Comparison of ENCODE assay signal across 8 cellular contexts in the genomic region with DNA sequence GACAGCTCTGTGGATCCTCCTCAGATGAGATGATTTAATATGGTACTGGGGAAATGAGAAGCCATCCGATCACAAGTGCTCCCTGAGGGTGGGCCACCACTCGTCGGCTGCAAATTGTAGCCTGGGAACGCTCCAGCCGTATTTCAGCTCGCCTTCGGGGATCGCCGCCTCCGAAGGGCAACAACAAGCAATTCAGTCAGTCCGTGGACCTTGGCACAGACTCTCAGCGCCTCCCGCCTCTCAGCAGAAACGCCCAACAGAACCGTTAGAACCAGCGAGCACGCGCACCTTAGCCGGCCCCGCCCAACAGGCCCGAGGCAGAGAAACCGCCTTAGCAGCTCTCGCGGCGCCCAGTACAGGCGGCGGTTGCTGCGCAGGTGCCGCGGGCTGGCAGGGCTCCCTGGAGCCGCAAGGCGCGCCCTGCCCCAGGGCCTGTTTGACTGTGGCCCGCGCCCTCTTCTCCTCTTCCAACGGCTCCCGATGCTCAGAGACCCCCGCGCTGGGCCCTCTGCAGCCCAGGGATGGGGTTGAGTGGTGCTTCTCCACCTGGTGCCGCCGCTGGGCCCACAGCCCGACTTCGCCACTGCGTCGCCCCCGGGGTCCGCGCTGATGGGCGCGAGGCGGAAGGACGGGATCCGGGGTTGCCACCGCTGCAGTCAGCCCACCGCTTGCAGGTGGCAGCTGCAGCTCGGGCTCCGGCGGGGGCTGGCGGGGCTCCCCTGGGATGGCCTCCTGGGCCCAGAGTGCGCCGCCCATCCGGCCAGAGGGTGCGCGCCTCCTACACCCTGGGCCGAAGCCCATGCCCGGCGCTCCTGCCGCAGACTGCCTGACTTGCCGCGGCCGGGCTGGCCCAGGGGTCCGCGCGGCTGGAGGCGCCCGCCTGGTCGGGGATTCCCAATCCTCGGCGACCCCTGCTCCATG.
DNase-seq lines count a peak whose midpoint lies in the region; ATAC-seq and TF ChIP-seq lines count a peak whose summit lies in the region.
"Not testable (repeated sequence)": the region's sequence is repeated elsewhere in the genome, so short reads cannot be mapped to it uniquely, and the experiment has no call there.

No MANE protein-coding gene starts in this region.

- ATAC-seq in effector memory CD8-positive, alpha-beta T cell (replicated peaks): peak; percentile 58

- not testable (repeated sequence) for H3K4me1 ChIP-seq in OCI-LY3 (ENCODE audit: low read length)
- peaks cover 0 to 15% (median 8%) of the 10 kb centered on the region in 4 donors for H3K4me1 ChIP-seq in transverse colon

- in situ Hi-C loops in G401 (cut with HindIII; ENCODE audit: low sequenced_read_pairs); transverse colon (cut with MboI; ENCODE audit: low pct_ligation_motif_present in 1 of 4, low pct_unique_long_range_greater_than_20kb in 1 of 4, low sequenced_read_pairs in 3 of 4): not testable (repeated sequence)

- intact Hi-C loops in activated T-helper 1 cell treated with anti-CD3 and anti-CD28 coated beads, Interleukin-12 subunit alpha, Interleukin-12 subunit beta, Interleukin-2, Interleukin-4 antibody, amounts not matched to agents 30 ng/mL and 10 ng/mL and 1 ng/mL, durations not matched to agents 14 hours and 24 hours and 36 hours (cut with micrococcal nuclease); transverse colon (cut with DNase I; ENCODE audit: low total_unique reads): not testable (repeated sequence)

- H3K9me3 ChIP-seq in OCI-LY3 (ENCODE audit: insufficient read depth, low read length); transverse colon: not testable (repeated sequence)

- 0 out of 2 replicates have a peak overlapping the region, but pooled peaks have one; percentile 21 for H3K27ac ChIP-seq in OCI-LY3 (ENCODE audit: low read length)
- peak overlapping the region in 2 of 4 donors; percentile 2 to 36 for H3K27ac ChIP-seq in transverse colon

- H3K4me3 Mint-ChIP-seq in activated T-helper 1 cell treated with anti-CD3 and anti-CD28 coated beads, Interleukin-12 subunit alpha, Interleukin-12 subunit beta, Interleukin-2, Interleukin-4 antibody, amounts not matched to agents 30 ng/mL and 10 ng/mL and 1 ng/mL, durations not matched to agents 14 hours and 24 hours and 36 hours: peak overlapping the region; percentile 78
- H3K4me3 Mint-ChIP-seq in effector memory CD8-positive, alpha-beta T cell: peak overlapping the region; percentile 56 to 69

- H3K36me3 ChIP-seq in OCI-LY3 (replicated peaks; ENCODE audit: low read depth, low read length); transverse colon: not testable (repeated sequence)

- H3K9ac ChIP-seq in OCI-LY3 (ENCODE audit: low read length): peak overlapping the region; percentile 74

- not testable (repeated sequence) for H3K4me3 ChIP-seq in NB4 (ENCODE audit: low read depth, low read length)
- H3K4me3 ChIP-seq in OCI-LY3 (ENCODE audit: low read length) (peak overlapping the region; percentile 87), retinal pigment epithelial cell (ENCODE audit: low read length) (peak overlapping the region; percentile 37), transverse colon (peak overlapping the region in 2 of 4 donors; percentile 29 to 46)

- peak overlapping the region; percentile 58 for H3K27ac Mint-ChIP-seq in activated T-helper 1 cell treated with anti-CD3 and anti-CD28 coated beads, Interleukin-12 subunit alpha, Interleukin-12 subunit beta, Interleukin-2, Interleukin-4 antibody, amounts not matched to agents 30 ng/mL and 10 ng/mL and 1 ng/mL, durations not matched to agents 14 hours and 24 hours and 36 hours
- H3K27ac Mint-ChIP-seq in effector memory CD8-positive, alpha-beta T cell: not testable (repeated sequence)

- not testable (repeated sequence) for H3K79me2 ChIP-seq in OCI-LY3 (ENCODE audit: low read length)

- TF ChIP-seq EP300 in transverse colon (IDR thresholded peaks at IDR 0.05; ENCODE audit: low read depth): not testable (repeated sequence)

- H3K4me2 ChIP-seq in OCI-LY3 (ENCODE audit: low read length): peak overlapping the region; percentile 99

- H3K4me1 Mint-ChIP-seq in activated T-helper 1 cell treated with anti-CD3 and anti-CD28 coated beads, Interleukin-12 subunit alpha, Interleukin-12 subunit beta, Interleukin-2, Interleukin-4 antibody, amounts not matched to agents 30 ng/mL and 10 ng/mL and 1 ng/mL, durations not matched to agents 14 hours and 24 hours and 36 hours (ENCODE audit: low read depth); effector memory CD8-positive, alpha-beta T cell (ENCODE audit: low read depth in 2 of 2): not testable (repeated sequence)

- DNase-seq in G401 (ENCODE audit: low spot score) (peak; percentile 86), NB4 (ENCODE audit: low read depth) (peak; percentile 19), kidney tubule cell (ENCODE audit: low spot score) (peak; percentile 71), transverse colon (peak; percentile 77)
- peak; percentile 56 for DNase-seq in activated T-helper 1 cell treated with anti-CD3 and anti-CD28 coated beads, Interleukin-12 subunit alpha, Interleukin-12 subunit beta, Interleukin-2, Interleukin-4 antibody, amounts not matched to agents 30 ng/mL and 10 ng/mL and 1 ng/mL, durations not matched to agents 14 hours and 24 hours and 36 hours (ENCODE audit: low spot score)
- peak in 1 of 3 experiments; percentile 8 for DNase-seq in effector memory CD8-positive, alpha-beta T cell
- DNase-seq in retinal pigment epithelial cell (ENCODE audit: low read depth): not testable (repeated sequence)

- H3K27me3 Mint-ChIP-seq in activated T-helper 1 cell treated with anti-CD3 and anti-CD28 coated beads, Interleukin-12 subunit alpha, Interleukin-12 subunit beta, Interleukin-2, Interleukin-4 antibody, amounts not matched to agents 30 ng/mL and 10 ng/mL and 1 ng/mL, durations not matched to agents 14 hours and 24 hours and 36 hours (ENCODE audit: insufficient read depth): peaks cover 36% of the 10 kb centered on the region
- H3K27me3 Mint-ChIP-seq in effector memory CD8-positive, alpha-beta T cell: peaks cover 51 to 65% of the 10 kb centered on the region in 2 donors

- H2AFZ ChIP-seq in OCI-LY3 (ENCODE audit: low read depth, low read length): peak overlapping the region; percentile 98

- peaks cover 14% of the 10 kb centered on the region; the same call in 1 of the 2 replicates for H3K27me3 ChIP-seq in OCI-LY3 (ENCODE audit: low read depth, low read length)
- peaks cover 51% of the 10 kb centered on the region for H3K27me3 ChIP-seq in transverse colon

- H3K9me3 Mint-ChIP-seq in activated T-helper 1 cell treated with anti-CD3 and anti-CD28 coated beads, Interleukin-12 subunit alpha, Interleukin-12 subunit beta, Interleukin-2, Interleukin-4 antibody, amounts not matched to agents 30 ng/mL and 10 ng/mL and 1 ng/mL, durations not matched to agents 14 hours and 24 hours and 36 hours; effector memory CD8-positive, alpha-beta T cell: not testable (repeated sequence)

- not testable (repeated sequence) for TF ChIP-seq POLR2A in NB4 (IDR thresholded peaks at IDR 0.05; ENCODE audit: extremely low read depth, insufficient read length)
- peak; percentile 41 for TF ChIP-seq POLR2A in transverse colon (IDR thresholded peaks at IDR 0.05)

- TF ChIP-seq CTCF in NB4 (IDR thresholded peaks at IDR 0.05; ENCODE audit: low read depth, low read length); OCI-LY3 (IDR thresholded peaks at IDR 0.05; ENCODE audit: low read depth, low read length); retinal pigment epithelial cell (conservative IDR thresholded peaks at IDR 0.05; ENCODE audit: low read depth, low read length); transverse colon (IDR thresholded peaks at IDR 0.05): not testable (repeated sequence)

- H4K20me1 ChIP-seq in OCI-LY3 (ENCODE audit: insufficient read depth, low read length): not testable (repeated sequence)

- 3% methylated on average over 59 of the region's 79 CpGs; no CpG with 5 or more reads in 1 of the 2 donors for WGBS in transverse colon (ENCODE audit: low coverage in 1 of 2), 2 donors

- H3K36me3 Mint-ChIP-seq in activated T-helper 1 cell treated with anti-CD3 and anti-CD28 coated beads, Interleukin-12 subunit alpha, Interleukin-12 subunit beta, Interleukin-2, Interleukin-4 antibody, amounts not matched to agents 30 ng/mL and 10 ng/mL and 1 ng/mL, durations not matched to agents 14 hours and 24 hours and 36 hours (ENCODE audit: low read depth); effector memory CD8-positive, alpha-beta T cell (ENCODE audit: insufficient read depth): not testable (repeated sequence)
